ENCODE assay signal across 40 cellular contexts in the genomic region with DNA sequence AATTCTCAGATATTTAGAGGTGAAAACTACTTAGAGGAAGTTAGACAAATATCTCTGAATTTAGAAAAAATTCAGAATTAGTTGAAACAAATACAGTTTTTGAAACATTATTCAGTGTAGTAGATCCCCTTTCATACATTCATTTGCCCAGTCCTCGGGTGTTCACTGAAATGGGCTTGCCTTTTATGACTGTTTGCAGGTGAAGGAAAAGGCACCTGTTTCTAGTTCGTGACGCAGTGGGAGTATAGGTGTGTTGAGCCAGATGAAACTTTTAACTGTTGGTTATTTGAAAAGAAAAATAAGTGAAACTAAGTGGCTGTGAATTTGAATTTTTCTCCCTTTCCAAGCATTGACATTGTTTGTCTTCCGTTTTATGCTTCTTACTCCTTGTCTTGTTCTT. TPM values are rescaled to one million over a fixed set of nuclear protein-coding genes. Genes with fewer than 3 reads are reported as not detected.
"Had no signal": no experiment of that assay in that cellular context is flagged by ENCODE, and none has a peak within 500 bp of the region (broad histone marks: within the 10 kb centered on the region; RNA-seq: fewer than 3 reads in every experiment).

No MANE protein-coding gene starts in this region.

- H3K36me3 ChIP-seq: ascending aorta, cardiac muscle cell had no signal

- H3K9me3 Mint-ChIP-seq: activated B cell treated with CpG ODN at 0.5 μM for 24 hours; activated CD4-positive, alpha-beta memory T cell treated with anti-CD3 and anti-CD28 coated beads for 36 hours; activated CD4-positive, alpha-beta T cell treated with anti-CD3 and anti-CD28 coated beads, Interleukin-2, amount 10 ng/mL, durations not matched to agents 24 days and 14 days; activated CD8-positive, alpha-beta T cell treated with anti-CD3 and anti-CD28 coated beads for 36 hours; activated naive CD4-positive, alpha-beta T cell treated with anti-CD3 and anti-CD28 coated beads for 36 hours; activated naive CD8-positive, alpha-beta T cell treated with anti-CD3 and anti-CD28 coated beads, Interleukin-2, amount 10 ng/mL, durations not matched to agents 7 days and 5 days; activated naive CD8-positive, alpha-beta T cell treated with anti-CD3 and anti-CD28 coated beads, Interleukin-2, amount 50 U/mL, for 24 hours; activated T-cell treated with anti-CD3 and anti-CD28 coated beads, Interleukin-2, amount 50 U/mL, for 4 hours; activated T-cell treated with anti-CD3 and anti-CD28 coated beads, Interleukin-2, amount 50 U/mL, for 72 hours; activated T-helper 1 cell treated with anti-CD3 and anti-CD28 coated beads, Interleukin-12 subunit alpha, Interleukin-12 subunit beta, Interleukin-2, Interleukin-4 antibody, amounts not matched to agents 30 ng/mL and 10 ng/mL and 1 ng/mL, durations not matched to agents 14 hours and 24 hours and 36 hours; activated T-helper 17 cell treated with anti-CD3 and anti-CD28 coated beads, Interleukin-2, amount 50 U/mL, for 72 hours; brain; central memory CD8-positive, alpha-beta T cell; T-helper 1 cell treated with Interleukin-12 subunit alpha and Interleukin-12 subunit beta and Interleukin-4 antibody, amounts not matched to agents 30 μg/mL and 1 μg/mL, for 36 hours; T-helper 2 cell treated with Interferon-gamma antibody and Interleukin-4, amounts not matched to agents 5 μg/mL and 100 μg/mL, for 36 hours had no signal

- H3K27ac Mint-ChIP-seq: activated B cell treated with CpG ODN at 0.5 μM for 24 hours; activated CD4-positive, alpha-beta memory T cell treated with anti-CD3 and anti-CD28 coated beads for 36 hours; activated CD4-positive, alpha-beta T cell treated with anti-CD3 and anti-CD28 coated beads, Interleukin-2, amount 10 ng/mL, durations not matched to agents 24 days and 14 days; activated CD8-positive, alpha-beta T cell treated with anti-CD3 and anti-CD28 coated beads for 36 hours; activated naive CD4-positive, alpha-beta T cell treated with anti-CD3 and anti-CD28 coated beads for 36 hours; activated naive CD8-positive, alpha-beta T cell; activated naive CD8-positive, alpha-beta T cell treated with anti-CD3 and anti-CD28 coated beads, Interleukin-2, amount 10 ng/mL, durations not matched to agents 7 days and 5 days; activated naive CD8-positive, alpha-beta T cell treated with anti-CD3 and anti-CD28 coated beads, Interleukin-2, amount 50 U/mL, for 24 hours; activated T-cell treated with anti-CD3 and anti-CD28 coated beads, Interleukin-2, amount 50 U/mL, for 72 hours; activated T-helper 1 cell treated with anti-CD3 and anti-CD28 coated beads, Interleukin-12 subunit alpha, Interleukin-12 subunit beta, Interleukin-2, Interleukin-4 antibody, amounts not matched to agents 30 ng/mL and 10 ng/mL and 1 ng/mL, durations not matched to agents 14 hours and 24 hours and 36 hours; activated T-helper 17 cell treated with anti-CD3 and anti-CD28 coated beads, Interleukin-2, amount 50 U/mL, for 72 hours; brain; T-helper 1 cell treated with Interleukin-12 subunit alpha and Interleukin-12 subunit beta and Interleukin-4 antibody, amounts not matched to agents 30 μg/mL and 1 μg/mL, for 36 hours; T-helper 2 cell treated with Interferon-gamma antibody and Interleukin-4, amounts not matched to agents 5 μg/mL and 100 μg/mL, for 36 hours had no signal

- H3K9me3 ChIP-seq: ascending aorta had no signal

- ATAC-seq: activated CD8-positive, alpha-beta T cell treated with anti-CD3 and anti-CD28 coated beads for 36 hours; activated naive CD8-positive, alpha-beta T cell treated with anti-CD3 and anti-CD28 coated beads, Interleukin-2, amount 50 U/mL, for 24 hours; activated T-cell treated with anti-CD3 and anti-CD28 coated beads, Interleukin-2, amount 50 U/mL, for 4 hours; activated T-cell treated with anti-CD3 and anti-CD28 coated beads, Interleukin-2, amount 50 U/mL, for 72 hours; activated T-helper 17 cell treated with anti-CD3 and anti-CD28 coated beads, Interleukin-2, amount 50 U/mL, for 72 hours had no signal

- H3K4me3 ChIP-seq: ascending aorta, cardiac muscle cell had no signal

- DNase-seq: activated B cell treated with CpG ODN at 0.5 μM for 24 hours; activated CD4-positive, alpha-beta memory T cell treated with anti-CD3 and anti-CD28 coated beads for 36 hours; activated CD4-positive, alpha-beta T cell treated with anti-CD3 and anti-CD28 coated beads for 4 hours; activated CD4-positive, alpha-beta T cell treated with anti-CD3 and anti-CD28 coated beads, Interleukin-2, amount 10 ng/mL, durations not matched to agents 24 days and 14 days; activated CD4-positive, alpha-beta T cell treated with anti-CD3 and anti-CD28 coated beads, Interleukin-2, amount 50 U/mL, for 1 hour; activated CD4-positive, alpha-beta T cell treated with anti-CD3 and anti-CD28 coated beads, Interleukin-2, amount 50 U/mL, for 4 hours; activated CD4-positive, CD25-positive, alpha-beta regulatory T cell treated with anti-CD3 and anti-CD28 coated beads, Interleukin-2, amount 50 U/mL, for 72 hours; activated CD8-positive, alpha-beta memory T cell treated with anti-CD3 and anti-CD28 coated beads, Interleukin-2, amount 50 U/mL, for 4 hours; activated CD8-positive, alpha-beta T cell treated with anti-CD3 and anti-CD28 coated beads for 36 hours; activated effector memory CD4-positive, alpha-beta T cell treated with anti-CD3 and anti-CD28 coated beads, Interleukin-2, amount 50 U/mL, for 16 hours; activated gamma-delta T cell treated with Interleukin-2 at 50 U/mL for 16 hours; activated naive CD4-positive, alpha-beta T cell; activated naive CD4-positive, alpha-beta T cell treated with anti-CD3 and anti-CD28 coated beads for 36 hours; activated naive CD4-positive, alpha-beta T cell treated with anti-CD3 and anti-CD28 coated beads, Interleukin-2, amount 50 U/mL, for 16 hours; activated naive CD8-positive, alpha-beta T cell treated with anti-CD3 and anti-CD28 coated beads, Interleukin-2, amount 10 ng/mL, durations not matched to agents 7 days and 5 days; activated naive CD8-positive, alpha-beta T cell treated with anti-CD3 and anti-CD28 coated beads, Interleukin-2, amount 50 U/mL, for 24 hours; activated T-cell treated with anti-CD3 and anti-CD28 coated beads for 4 hours; activated T-cell treated with anti-CD3 and anti-CD28 coated beads, Interleukin-2, amount 50 U/mL, for 1 hour; activated T-cell treated with anti-CD3 and anti-CD28 coated beads, Interleukin-2, amount 50 U/mL, for 4 hours; activated T-cell treated with anti-CD3 and anti-CD28 coated beads, Interleukin-2, amount 50 U/mL, for 72 hours; amygdala; anterior cingulate cortex; caudate nucleus; cerebellar nuclear complex; T-helper 1 cell; T-helper 2 cell; T-helper 9 cell had no signal

- H3K36me3 Mint-ChIP-seq: activated CD4-positive, alpha-beta memory T cell treated with anti-CD3 and anti-CD28 coated beads for 36 hours; activated naive CD8-positive, alpha-beta T cell; activated naive CD8-positive, alpha-beta T cell treated with anti-CD3 and anti-CD28 coated beads, Interleukin-2, amount 10 ng/mL, durations not matched to agents 7 days and 5 days; brain had no signal

- H3K27me3 ChIP-seq: cardiac muscle cell had no signal

- FAIRE-seq: bronchial epithelial cell, TTC549 had no signal

- H3K27me3 Mint-ChIP-seq: brain had no signal

- H3K4me3 Mint-ChIP-seq: activated B cell treated with CpG ODN at 0.5 μM for 24 hours; activated CD4-positive, alpha-beta memory T cell treated with anti-CD3 and anti-CD28 coated beads for 36 hours; activated CD4-positive, alpha-beta T cell treated with anti-CD3 and anti-CD28 coated beads, Interleukin-2, amount 10 ng/mL, durations not matched to agents 24 days and 14 days; activated CD8-positive, alpha-beta T cell treated with anti-CD3 and anti-CD28 coated beads for 36 hours; activated naive CD4-positive, alpha-beta T cell treated with anti-CD3 and anti-CD28 coated beads for 36 hours; activated naive CD8-positive, alpha-beta T cell; activated naive CD8-positive, alpha-beta T cell treated with anti-CD3 and anti-CD28 coated beads, Interleukin-2, amount 10 ng/mL, durations not matched to agents 7 days and 5 days; activated naive CD8-positive, alpha-beta T cell treated with anti-CD3 and anti-CD28 coated beads, Interleukin-2, amount 50 U/mL, for 24 hours; activated T-cell treated with anti-CD3 and anti-CD28 coated beads, Interleukin-2, amount 50 U/mL, for 4 hours; activated T-cell treated with anti-CD3 and anti-CD28 coated beads, Interleukin-2, amount 50 U/mL, for 72 hours; activated T-helper 1 cell treated with anti-CD3 and anti-CD28 coated beads, Interleukin-12 subunit alpha, Interleukin-12 subunit beta, Interleukin-2, Interleukin-4 antibody, amounts not matched to agents 30 ng/mL and 10 ng/mL and 1 ng/mL, durations not matched to agents 14 hours and 24 hours and 36 hours; activated T-helper 17 cell treated with anti-CD3 and anti-CD28 coated beads, Interleukin-2, amount 50 U/mL, for 72 hours; brain; central memory CD8-positive, alpha-beta T cell; T-helper 1 cell treated with Interleukin-12 subunit alpha and Interleukin-12 subunit beta and Interleukin-4 antibody, amounts not matched to agents 30 μg/mL and 1 μg/mL, for 36 hours; T-helper 2 cell treated with Interferon-gamma antibody and Interleukin-4, amounts not matched to agents 5 μg/mL and 100 μg/mL, for 36 hours had no signal

- H3K4me1 ChIP-seq: ascending aorta had no signal

- H3K27ac ChIP-seq: ascending aorta, cardiac muscle cell, VCaP had no signal

RNA-seq across cellular contexts. Expression of a gene that starts 28.9 kb away (rescaled TPM):
- total RNA-seq: activated B cell treated with CpG ODN at 0.5 μM for 24 hours; activated CD4-positive, alpha-beta memory T cell treated with anti-CD3 and anti-CD28 coated beads for 36 hours; activated CD4-positive, alpha-beta T cell treated with anti-CD3 and anti-CD28 coated beads, Interleukin-2, amount 10 ng/mL, durations not matched to agents 24 days and 14 days; activated CD8-positive, alpha-beta memory T cell treated with anti-CD3 and anti-CD28 coated beads for 36 hours; activated CD8-positive, alpha-beta T cell treated with anti-CD3 and anti-CD28 coated beads for 36 hours; activated naive CD4-positive, alpha-beta T cell treated with anti-CD3 and anti-CD28 coated beads for 36 hours; activated naive CD8-positive, alpha-beta T cell treated with anti-CD3 and anti-CD28 coated beads, Interleukin-2, amount 10 ng/mL, durations not matched to agents 7 days and 5 days; activated T-cell treated with anti-CD3 and anti-CD28 coated beads, Interleukin-2, amount 50 U/mL, for 4 hours; activated T-cell treated with anti-CD3 and anti-CD28 coated beads, Interleukin-2, amount 50 U/mL, for 72 hours; activated T-helper 1 cell treated with anti-CD3 and anti-CD28 coated beads, Interleukin-12 subunit alpha, Interleukin-12 subunit beta, Interleukin-2, Interleukin-4 antibody, amounts not matched to agents 30 ng/mL and 10 ng/mL and 1 ng/mL, durations not matched to agents 14 hours and 24 hours and 36 hours; activated T-helper 17 cell treated with anti-CD3 and anti-CD28 coated beads, Interleukin-2, amount 50 U/mL, for 72 hours; ascending aorta; bronchial epithelial cell had no signal
